Comparison of ENCODE assay signal across 12 cellular contexts in the genomic region with DNA sequence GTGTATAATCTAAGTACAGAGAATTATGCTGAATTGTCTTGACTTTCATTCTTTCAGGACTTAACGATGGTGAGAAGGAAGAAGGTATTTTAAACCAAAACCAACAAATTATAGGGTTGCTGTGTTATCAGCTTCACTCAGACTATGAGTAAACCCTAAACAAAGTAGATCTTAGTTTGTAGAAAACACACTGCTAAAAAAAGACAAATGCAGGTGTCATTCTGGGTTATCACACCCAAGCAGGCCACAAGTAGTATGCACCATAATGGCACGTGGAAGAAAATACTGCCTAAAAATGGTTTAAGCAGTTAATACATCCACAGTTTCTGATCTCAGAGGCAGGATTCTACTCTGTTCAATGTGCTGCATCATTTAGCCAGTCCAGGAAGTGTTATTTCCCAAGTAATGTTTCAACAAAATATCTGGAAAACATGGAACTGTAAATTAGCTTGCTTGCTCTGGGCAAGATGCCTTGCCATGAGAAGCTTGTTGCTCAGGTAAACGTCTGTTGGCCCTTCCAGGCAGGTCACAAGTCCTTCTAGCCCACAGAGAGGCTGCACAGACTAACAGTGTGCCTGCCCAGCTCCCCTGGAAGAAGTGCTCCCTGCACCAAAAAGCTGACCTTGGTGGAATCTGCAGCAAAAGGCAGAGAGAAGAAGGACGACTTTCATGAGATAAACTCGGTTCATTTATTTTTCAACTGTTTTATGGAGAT. TPM values are rescaled to one million over a fixed set of nuclear protein-coding genes. Genes with fewer than 3 reads are reported as not detected.
DNase-seq lines count a peak whose midpoint lies in the region; ATAC-seq, FAIRE-seq and TF ChIP-seq lines count a peak whose summit lies in the region.
"Had no signal": no experiment of that assay in that cellular context is flagged by ENCODE, and none has a peak within 500 bp of the region (broad histone marks: within the 10 kb centered on the region; RNA-seq: fewer than 3 reads in every experiment).

No MANE protein-coding gene starts in this region.

- no peak for TF ChIP-seq CTCF in pancreas (IDR thresholded peaks at IDR 0.05)

- peak overlapping the region in 7 of 8 donors; percentile 7 to 68 (median 47) for H3K4me3 Mint-ChIP-seq in naive B cell

- H3K27me3 ChIP-seq in pancreas: no peaks in the 10 kb centered on the region

- H3K9me3 Mint-ChIP-seq in naive B cell: no peaks in the 10 kb centered on the region

- H3K27ac Mint-ChIP-seq in naive B cell: peak overlapping the region in 4 of 6 donors; percentile 10 to 88 (median 60)

- H3K36me3 ChIP-seq in KOPT-K1 (ENCODE audit: insufficient read depth, low read length): no peaks in the 10 kb centered on the region
- H3K36me3 ChIP-seq in pancreas: no peaks in the 10 kb centered on the region

- intact Hi-C loops in pancreas (cut with DNase I): no loop called here

- no peaks in the 10 kb centered on the region for H3K27me3 Mint-ChIP-seq in naive B cell

- peak overlapping the region; percentile 67 for H3K27ac ChIP-seq in KOPT-K1 (ENCODE audit: low read depth, low read length, poor library complexity, severe bottlenecking)
- H3K27ac ChIP-seq in pancreas: no peak overlapping the region

- H3K9me3 ChIP-seq in KOPT-K1 (ENCODE audit: insufficient read depth, low read length, poor library complexity, severe bottlenecking) (no peaks in the 10 kb centered on the region), pancreas (no peaks in the 10 kb centered on the region)

- peaks cover 0 to 2% (median 0%) of the 10 kb centered on the region in 3 donors for H3K4me1 ChIP-seq in pancreas

- no peak overlapping the region for H3K4me3 ChIP-seq in pancreas

- H3K36me3 Mint-ChIP-seq in naive B cell: no peaks in the 10 kb centered on the region

- WGBS in pancreas, 2 donors: 68 to 72% methylated on average over 5 of the region's 5 CpGs

- DNase-seq in naive B cell (no peak), DMS79 (lab: John Stamatoyannopoulos, UW) (no peak), SHP77 (lab: John Stamatoyannopoulos, UW) (no peak), pancreas (no peak), A172 (ENCODE audit: low spot score) (no peak)
- DNase-seq: activated CD4-positive, CD25-positive, alpha-beta regulatory T cell treated with anti-CD3 and anti-CD28 coated beads, Interleukin-2, amount 50 U/mL, for 72 hours; NK-92 treated with Interleukin-12 subunit alpha and Interleukin-12 subunit beta, amount 100 ng/mL, for 24 hours; stimulated activated naive CD4-positive, alpha-beta T cell had no signal

- FAIRE-seq in pancreas (lab: Jason Lieb, UNC): no peak
- FAIRE-seq: colon had no signal

- H3K4me1 Mint-ChIP-seq in naive B cell: peaks cover 45 to 72% (median 59%) of the 10 kb centered on the region in 3 donors

- ATAC-seq in GM18502 (IDR thresholded peaks at IDR 0.05; ENCODE audit: poor library complexity, unreplicated experiment): peak; percentile 32
- peak; percentile 40 for ATAC-seq in GM21526 (IDR thresholded peaks at IDR 0.05; ENCODE audit: low FRiP score, unreplicated experiment)
- ATAC-seq in naive B cell (ENCODE audit: low read depth in 2 of 2): no peak
- no peak for ATAC-seq in pancreas

RNA-seq across cellular contexts. Expression of a gene that starts 4.1 kb away (rescaled TPM):
- 10 to 100 TPM; 26.0 to 57.3 (median 32.4) TPM for polyA plus RNA-seq in naive B cell (ENCODE audit: low read depth in 6 of 6)
- total RNA-seq in pancreas: 1 to 10 TPM; 1.1 to 5.4 (median 2.5) TPM
- 1 to 10 TPM in 1 of 2 donors, under 1 TPM in 1; 0.80 to 1.4 TPM for polyA plus RNA-seq in pancreas
- total RNA-seq in A172 (2014; rRNA removed; shearing (Covaris generic)): 7.3 and 8.5 TPM in 2 replicates

Comparison
In these comparisons a context has a peak if more than half of its experiments do, and no peak if none do; other contexts are left out.
1. ATAC-seq: peak in GM18502 (single experiment) and GM21526 (single experiment); none in naive B cell (0 of 2) and pancreas (0 of 4).